8 cellular contexts compared by ENCODE assay signal in the genomic region with DNA sequence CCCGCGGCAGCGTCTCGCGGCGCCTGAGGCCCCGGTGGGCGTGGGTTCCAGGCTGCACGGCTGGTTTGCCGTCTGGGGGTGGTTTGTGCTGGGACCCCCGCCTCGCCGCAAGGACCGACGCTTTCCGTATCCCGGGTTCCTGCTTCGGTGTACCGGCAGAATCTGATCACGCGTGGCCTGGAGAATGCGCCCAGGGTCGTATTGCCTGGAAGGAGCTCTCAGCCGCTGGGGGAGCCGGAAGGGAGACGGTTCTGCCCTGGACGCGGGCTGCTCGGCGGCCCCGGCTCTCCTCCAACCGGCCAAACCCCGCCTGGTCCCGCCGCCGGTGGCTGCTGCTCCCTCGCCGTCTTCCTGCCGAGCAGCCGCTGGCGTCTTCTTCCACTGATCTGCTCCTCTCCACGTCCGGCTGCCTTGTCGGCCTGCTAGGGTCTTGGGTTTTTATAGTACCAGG. TPM values are rescaled to one million over a fixed set of nuclear protein-coding genes. Genes with fewer than 3 reads are reported as not detected.
DNase-seq lines count a peak whose midpoint lies in the region; ATAC-seq and TF ChIP-seq lines count a peak whose summit lies in the region.

No MANE protein-coding gene starts in this region.

- DNase-seq in Calu3, result no peak
- DNase-seq in foreskin fibroblast, result peak; percentile 11 to 42
- no peak for DNase-seq in globus pallidus (ENCODE audit: low spot score)
- no peak for DNase-seq in Karpas-422

- H3K79me2 ChIP-seq in Karpas-422 (ENCODE audit: low read length), result no peaks in the 10 kb centered on the region

- H3K4me3 ChIP-seq in foreskin fibroblast (ENCODE audit: low read depth in 1 of 2, low read length in 2 of 2) (peak overlapping the region; percentile 42 to 52), rectal smooth muscle tissue (ENCODE audit: low read length) (peak overlapping the region; percentile 40), Karpas-422 (ENCODE audit: low read length) (no peak overlapping the region)

- ATAC-seq in SK-N-SH treated with all-trans-retinoic acid at 6 μM for 48 hours, result peak; percentile 36; the same call in 2 of the 3 replicates
- ATAC-seq in HG03108 (IDR thresholded peaks at IDR 0.05; ENCODE audit: unreplicated experiment), result no peak
- no peak for ATAC-seq in GM19452 (IDR thresholded peaks at IDR 0.05; ENCODE audit: unreplicated experiment)

- H3K9ac ChIP-seq in rectal smooth muscle tissue (ENCODE audit: low read length), result no peak overlapping the region
- no peak overlapping the region for H3K9ac ChIP-seq in Karpas-422 (ENCODE audit: low read length)

- H3K27me3 Mint-ChIP-seq in Calu3 (ENCODE audit: unreplicated experiment), result peaks cover 27% of the 10 kb centered on the region

- H4K20me1 ChIP-seq in Karpas-422 (ENCODE audit: insufficient read depth, low read depth, low read length), result no peaks in the 10 kb centered on the region

- H3K27me3 ChIP-seq in rectal smooth muscle tissue (ENCODE audit: control insufficient read depth, insufficient read depth, low read length) (peaks cover 7% of the 10 kb centered on the region), Karpas-422 (ENCODE audit: low read length) (no peaks in the 10 kb centered on the region)

- intact Hi-C loops in Calu3 (cut with micrococcal nuclease; ENCODE audit: unreplicated experiment), result no loop called here

- no TSS peak for BruUV-seq in Calu3 (replicated peaks; lab: Mats Ljungman, UMichigan)

- no peak overlapping the region for H2AFZ ChIP-seq in Karpas-422 (ENCODE audit: low read length)

- H3K36me3 Mint-ChIP-seq in Calu3 (ENCODE audit: insufficient read depth, unreplicated experiment), result peaks cover 26% of the 10 kb centered on the region

- H3K27ac ChIP-seq in rectal smooth muscle tissue (ENCODE audit: low read depth, low read length) (no peak overlapping the region), Karpas-422 (ENCODE audit: low read length) (no peak overlapping the region)

- no peaks in the 10 kb centered on the region for H3K9me3 Mint-ChIP-seq in Calu3 (ENCODE audit: low read depth, unreplicated experiment)

- H3K9me3 ChIP-seq in Karpas-422 (ENCODE audit: low read length), result no peaks in the 10 kb centered on the region

- H3K4me2 ChIP-seq in Karpas-422 (ENCODE audit: low read depth, low read length, poor library complexity, severe bottlenecking), result no peak overlapping the region

- H3K4me3 Mint-ChIP-seq in Calu3 (ENCODE audit: low read depth, unreplicated experiment), result peak overlapping the region; percentile 66

- H3K4me1 ChIP-seq in rectal smooth muscle tissue (ENCODE audit: control insufficient read depth, insufficient read depth, low read length) (no peaks in the 10 kb centered on the region), Karpas-422 (ENCODE audit: low read length) (no peaks in the 10 kb centered on the region)

- H3K27ac Mint-ChIP-seq in Calu3 (ENCODE audit: unreplicated experiment), result peak overlapping the region; percentile 72

- no peaks in the 10 kb centered on the region for H3K36me3 ChIP-seq in rectal smooth muscle tissue (ENCODE audit: control insufficient read depth, insufficient read depth, low read length)
- H3K36me3 ChIP-seq in Karpas-422 (ENCODE audit: insufficient read depth, low read length), result no peaks in the 10 kb centered on the region

- peaks cover 20% of the 10 kb centered on the region for H3K4me1 Mint-ChIP-seq in Calu3 (ENCODE audit: low read depth, unreplicated experiment)

- CTCF ChIA-PET in Calu3 (lab: Charles Lee), result no interaction called here

- TF ChIP-seq CTCF in Calu3 (IDR thresholded peaks at IDR 0.05; ENCODE audit: unreplicated experiment), result peak; percentile 8
- TF ChIP-seq CTCF in foreskin fibroblast (IDR thresholded peaks at IDR 0.05; ENCODE audit: low read depth, low read length), result no peak

- H3K9me2 ChIP-seq in Karpas-422 (replicated peaks; ENCODE audit: insufficient read depth, low read length), result no peaks in the 10 kb centered on the region

TF ChIP-seq in SK-N-SH treated with all-trans-retinoic acid at 6 μM for 48 hours, 23 proteins besides CTCF, POLR2A, EP300 and RAD21:
- TF ChIP-seq CSDC2 (CRISPR knock-in tag; IDR thresholded peaks at IDR 0.05), result no peak
TF ChIP-seq in SK-N-SH treated with all-trans-retinoic acid at 6 μM for 48 hours: peak in this region for 0.

RNA-seq across cellular contexts. Expression of a gene that starts 39.8 kb away (rescaled TPM):
- total RNA-seq in Calu3 (2022), result 15.3 and 16.6 TPM in 2 replicates
- 2.7 and 2.8 TPM in 2 replicates for total RNA-seq in Karpas-422 (2014; rRNA removed; shearing (Covaris generic); ENCODE audit: low replicate concordance)

RNA-seq across cellular contexts. Expression of a gene that starts 57.0 kb away (rescaled TPM):
- total RNA-seq in Calu3 (2022), result 0.52 and 2.0 TPM in 2 replicates
- not detected in 2 replicates for total RNA-seq in Karpas-422 (2014; rRNA removed; shearing (Covaris generic); ENCODE audit: low replicate concordance)

Comparison
In these comparisons a context has a peak if more than half of its experiments do, and no peak if none do; other contexts are left out.
1. DNase-seq: peak in foreskin fibroblast (2 of 2); none in Calu3 (single experiment), globus pallidus (single experiment) and Karpas-422 (single experiment).